In the genomic region with DNA sequence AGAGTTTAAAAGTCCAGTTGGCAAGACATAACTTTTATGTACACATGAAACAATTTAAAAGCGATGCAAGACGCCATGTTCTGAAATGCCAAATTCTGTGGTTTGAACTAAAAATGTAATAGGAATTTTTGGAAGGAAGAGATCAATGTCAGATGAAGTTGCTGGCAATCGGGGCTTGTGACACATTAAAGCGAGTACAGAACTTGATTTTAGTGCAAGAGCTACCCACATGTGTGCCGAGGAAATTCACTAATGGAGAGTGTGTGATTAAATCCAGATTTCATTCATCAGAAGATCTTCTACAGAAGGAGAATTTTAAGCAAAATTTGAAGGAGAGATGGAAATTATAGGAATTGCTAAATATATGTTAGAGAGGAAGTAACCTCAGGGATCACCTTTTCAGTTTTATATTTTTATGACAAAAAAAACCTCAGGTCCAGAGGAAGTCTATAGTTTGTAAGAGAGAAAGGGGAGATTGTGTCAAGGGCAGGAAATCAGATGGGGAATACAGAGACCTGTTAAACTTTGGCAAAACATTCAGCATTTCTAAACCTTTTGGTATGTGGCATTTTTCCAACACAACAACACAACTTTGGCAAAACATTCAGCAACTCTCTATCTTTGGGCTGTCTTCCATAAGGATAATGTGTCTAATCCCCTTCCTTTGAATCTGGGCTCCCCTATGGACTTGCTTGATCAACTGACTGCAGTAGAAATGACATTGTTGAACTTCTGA, we compare ENCODE assay signal across 1 cellular context.
TF ChIP-seq lines count a peak whose summit lies in the region.

No MANE protein-coding gene starts in this region.

TF ChIP-seq in SK-N-SH, 30 proteins besides CTCF, POLR2A, EP300 and RAD21 (continued from another document):
- TF ChIP-seq ZBTB33 (IDR thresholded peaks at IDR 0.05; ENCODE audit: borderline replicate concordance, low read depth), result no peak
- TF ChIP-seq NRF1 (IDR thresholded peaks at IDR 0.05; ENCODE audit: low read depth, low read length), result no peak
- peak; percentile 8; the same call in 1 of the 2 replicates for TF ChIP-seq PBX3 (IDR thresholded peaks at IDR 0.05)
- peak; percentile 83 for TF ChIP-seq NFIC (IDR thresholded peaks at IDR 0.05; ENCODE audit: borderline replicate concordance)
- TF ChIP-seq SMC3 (IDR thresholded peaks at IDR 0.05; ENCODE audit: low read depth, low read length), result no peak
- TF ChIP-seq GATA2 (CRISPR knock-in tag; IDR thresholded peaks at IDR 0.05), result no peak
